18 cellular contexts compared by ENCODE assay signal in the genomic region with DNA sequence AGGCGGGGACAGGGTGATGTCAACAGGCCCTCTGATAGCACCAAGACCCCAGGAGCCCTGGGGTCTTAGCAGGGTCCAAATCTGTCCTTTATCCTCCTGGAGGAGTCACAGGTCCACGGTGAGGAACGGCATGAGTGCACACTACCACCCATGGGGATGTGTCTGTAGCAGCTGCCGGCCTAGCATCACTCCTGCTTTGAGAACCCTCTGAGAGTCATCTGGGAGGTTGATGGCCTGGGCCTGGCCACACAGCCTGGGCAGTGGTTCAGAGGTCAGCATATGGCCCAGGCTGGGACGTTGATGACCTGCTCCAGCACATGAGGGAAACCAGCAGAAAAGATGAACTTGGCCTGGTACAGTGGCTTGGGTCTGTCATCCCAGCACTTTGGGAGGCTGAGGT. TPM values are rescaled to one million over a fixed set of nuclear protein-coding genes. Genes with fewer than 3 reads are reported as not detected.
A peak's percentile ranks its signal among the peaks of the same experiment; 100 is the strongest.
DNase-seq lines count a peak whose midpoint lies in the region; ATAC-seq, FAIRE-seq and TF ChIP-seq lines count a peak whose summit lies in the region.
"Had no signal": no experiment of that assay in that cellular context is flagged by ENCODE, and none has a peak within 500 bp of the region (broad histone marks: within the 10 kb centered on the region; RNA-seq: fewer than 3 reads in every experiment).

No MANE protein-coding gene starts in this region.

- H3K27me3 ChIP-seq in left ventricle myocardium inferior (ENCODE audit: low read depth) (peaks cover 58% of the 10 kb centered on the region), H1 (replicated peaks in 1 of 4; ENCODE audit: control insufficient read depth in 3 of 4, extremely low read depth in 1 of 4, insufficient read depth in 3 of 4, low read length in 3 of 4) (peaks cover 0 to 19% (median 18%) of the 10 kb centered on the region in 4 experiments; a peak in 5 of 7 replicates), neural progenitor cell (peaks cover 43% of the 10 kb centered on the region)

- ATAC-seq in Right ventricle myocardium inferior: no peak
- ATAC-seq: GM12878 had no signal

- H4K8ac ChIP-seq in H1 (ENCODE audit: extremely low read depth, insufficient read depth, low read length): no peak overlapping the region

- peak; percentile 34 for DNase-seq in Right ventricle myocardium inferior (ENCODE audit: missing footprints)
- DNase-seq in left ventricle myocardium inferior: no peak
- DNase-seq in H1 (ENCODE audit: low read depth in 1 of 2, low spot score in 2 of 2): no peak
- no peak for DNase-seq in neural progenitor cell (ENCODE audit: low spot score)
- DNase-seq in progenitor cell of endocrine pancreas (ENCODE audit: low spot score, unreplicated experiment): no peak
- DNase-seq in GM13976 (ENCODE audit: low spot score): no peak
- DNase-seq in NCI-H345 treated with DMSO at 0.1 percent for 48 hours (lab: John Stamatoyannopoulos, UW; ENCODE audit: unreplicated experiment): no peak
- DNase-seq in SHP77 treated with DMSO at 0.1 percent for 48 hours (lab: John Stamatoyannopoulos, UW): no peak
- DNase-seq: 8988T, DMS 273 treated with DMSO at 0.1 percent for 48 hours, DMS53, DND-41, EL, HCEC 1CT had no signal

- H4K20me1 ChIP-seq in H1 (replicated peaks in 1 of 2; ENCODE audit: control insufficient read depth in 1 of 2, insufficient read depth in 2 of 2, low read length in 2 of 2) (peaks cover 15 to 16% of the 10 kb centered on the region in 2 experiments), neural progenitor cell (ENCODE audit: low read depth) (peaks cover 23% of the 10 kb centered on the region)

- peaks cover 14% of the 10 kb centered on the region; the same call in 1 of the 2 replicates for H3K23me2 ChIP-seq in H1 (ENCODE audit: low read depth, low read length)

- peak overlapping the region; percentile 85 for H3K4me3 Mint-ChIP-seq in neural progenitor cell
- H3K4me3 Mint-ChIP-seq in progenitor cell of endocrine pancreas (ENCODE audit: low read depth): no peak overlapping the region

- no peak for TF ChIP-seq POLR2A in H1 (IDR thresholded peaks at IDR 0.05; ENCODE audit: control extremely low read depth in 1 of 2, low read depth in 2 of 2, low read length in 2 of 2)

- no peak overlapping the region for H2AFZ ChIP-seq in H1 (ENCODE audit: low read length)
- H2AFZ ChIP-seq in neural progenitor cell (replicated peaks): no peak overlapping the region

- no peak for TF ChIP-seq EP300 in H1 (IDR thresholded peaks at IDR 0.05; ENCODE audit: borderline replicate concordance in 1 of 2, low read depth in 2 of 2, low read length in 2 of 2)

- no peak overlapping the region for H3K4ac ChIP-seq in H1 (replicated peaks; ENCODE audit: insufficient read length, low read depth, low read length)

- TF ChIP-seq CTCF in left ventricle myocardium inferior (IDR thresholded peaks at IDR 0.05; ENCODE audit: borderline replicate concordance) (no peak), H1 (IDR thresholded peaks at IDR 0.05; ENCODE audit: control extremely low read depth in 1 of 3, insufficient read depth in 1 of 3, low read depth in 1 of 3, low read length in 3 of 3) (no peak), neural progenitor cell (IDR thresholded peaks at IDR 0.05) (no peak), progenitor cell of endocrine pancreas (IDR thresholded peaks at IDR 0.05; ENCODE audit: unreplicated experiment) (no peak), GM13976 (IDR thresholded peaks at IDR 0.05; ENCODE audit: borderline replicate concordance, control extremely low read depth, extremely low read depth, insufficient read depth, missing control alignments) (no peak)

- FAIRE-seq in H1 (lab: Jason Lieb, UNC): no peak
- FAIRE-seq: GM12878, GM19239 had no signal

- no peak overlapping the region for H4K91ac ChIP-seq in H1 (replicated peaks; ENCODE audit: insufficient read length, low read length)

- 0 out of 2 replicates have a peak overlapping the region, but pooled peaks have one; percentile 72 for H2BK20ac ChIP-seq in H1 (ENCODE audit: low read length)

- peaks cover 9% of the 10 kb centered on the region for H3K79me1 ChIP-seq in H1 (ENCODE audit: low read depth, low read length)

- H3K56ac ChIP-seq in H1 (replicated peaks; ENCODE audit: insufficient read length, low read depth, low read length): no peak overlapping the region

- H3K27me3 Mint-ChIP-seq in neural progenitor cell (ENCODE audit: insufficient read depth, low read depth) (peaks cover 21% of the 10 kb centered on the region), progenitor cell of endocrine pancreas (peaks cover 61% of the 10 kb centered on the region)

- no peak overlapping the region for H2AK5ac ChIP-seq in H1 (ENCODE audit: low read depth, low read length)

- no peak overlapping the region for H3K14ac ChIP-seq in H1 (ENCODE audit: insufficient read length)

- H3K9me3 ChIP-seq in left ventricle myocardium inferior (replicated peaks): no peaks in the 10 kb centered on the region
- H3K9me3 ChIP-seq in H1 (ENCODE audit: insufficient read depth in 2 of 2, low read depth in 1 of 2, low read length in 1 of 2): peaks cover 3 to 6% of the 10 kb centered on the region in 2 experiments; a peak in 1 of 4 replicates
- no peaks in the 10 kb centered on the region for H3K9me3 ChIP-seq in neural progenitor cell (ENCODE audit: low read depth)

- in situ Hi-C loops in GM13976 (cut with MboI; ENCODE audit: low sequenced_read_pairs, unreplicated experiment): no loop called here

- no peak for TF ChIP-seq RAD21 in H1 (IDR thresholded peaks at IDR 0.05 in 1 of 2, conservative IDR thresholded peaks at IDR 0.05 in 1 of 2; ENCODE audit: low read depth in 2 of 2, low read length in 2 of 2)

- H2BK12ac ChIP-seq in H1 (ENCODE audit: low read depth, low read length): peak overlapping the region; percentile 68; the same call in 1 of the 2 replicates

- WGBS in H1 (ENCODE audit: extremely low coverage in 1 of 2, insufficient coverage in 1 of 2, insufficient read length in 1 of 2, insufficient replicate concordance in 2 of 2, low coverage in 1 of 2, low lambda C conversion rate in 2 of 2, missing lambda C conversion rate in 1 of 2), 2 experiments: 94% methylated on average over 5 of the region's 5 CpGs; no CpG with 5 or more reads in 1 of the 2 experiments

- H3K18ac ChIP-seq in H1 (ENCODE audit: extremely low read depth, low read length): no peak overlapping the region

- H2BK15ac ChIP-seq in H1 (ENCODE audit: low read length): peak overlapping the region; percentile 81; the same call in 1 of the 2 replicates

- H3K4me1 Mint-ChIP-seq in neural progenitor cell (peaks cover 22% of the 10 kb centered on the region), progenitor cell of endocrine pancreas (ENCODE audit: low read depth) (peaks cover 7% of the 10 kb centered on the region)

- no peak overlapping the region for H3K9ac ChIP-seq in H1 (replicated peaks in 1 of 4; ENCODE audit: extremely low read depth in 1 of 4, low read depth in 3 of 4, low read length in 3 of 4)
- no peak overlapping the region for H3K9ac ChIP-seq in neural progenitor cell
- H3K9ac ChIP-seq: BLaER1 treated with 17β-estradiol and CSF1 and Interleukin-3, amounts not matched to agents 10 nM and 100 nM had no signal

- no peak overlapping the region for H2BK5ac ChIP-seq in H1 (ENCODE audit: low read depth, low read length)

- H3K23ac ChIP-seq in H1 (ENCODE audit: insufficient read length): no peak overlapping the region

- no peak overlapping the region for H4K5ac ChIP-seq in H1 (ENCODE audit: insufficient read length, low read depth, low read length)

- peaks cover 28% of the 10 kb centered on the region for H3F3A ChIP-seq in neural progenitor cell (ENCODE audit: low read depth)

- H3K27ac ChIP-seq in left ventricle myocardium inferior (replicated peaks) (no peak overlapping the region), H1 (ENCODE audit: low read depth, low read length) (no peak overlapping the region), neural progenitor cell (no peak overlapping the region)
- H3K27ac ChIP-seq: BLaER1 treated with 17β-estradiol and CSF1 and Interleukin-3, amounts not matched to agents 10 nM and 100 nM; HL-60 had no signal

- H3K4me2 ChIP-seq in H1 (ENCODE audit: insufficient read depth in 1 of 2, low read depth in 2 of 2, low read length in 2 of 2) (peak overlapping the region in 1 of 2 experiments; percentile 86; a peak in 1 of 4 replicates), neural progenitor cell (no peak overlapping the region)

- H3K4me1 ChIP-seq in left ventricle myocardium inferior (peaks cover 41% of the 10 kb centered on the region), H1 (replicated peaks in 1 of 4; ENCODE audit: control insufficient read depth in 3 of 4, insufficient read depth in 4 of 4, low read length in 3 of 4) (peaks cover 7 to 23% (median 12%) of the 10 kb centered on the region in 4 experiments), neural progenitor cell (peaks cover 23% of the 10 kb centered on the region)

- H3K4me3 ChIP-seq in left ventricle myocardium inferior (no peak overlapping the region), H1 (ENCODE audit: extremely low read depth in 1 of 4, insufficient read depth in 2 of 4, low read depth in 3 of 4, low read length in 4 of 4) (no peak overlapping the region), neural progenitor cell (no peak overlapping the region)
- H3K4me3 ChIP-seq: GM12878 had no signal

- POLR2A ChIA-PET in H1 (lab: Charles Lee; ENCODE audit: partially characterized antibody): interaction anchor here (0.6 to 2.4 kb wide), 4 partner anchors 10 to 138 kb away, joined by 3 to 14 read pairs (median 4); no protein-coding TSS in a partner anchor

- H3K36me3 ChIP-seq in left ventricle myocardium inferior (no peaks in the 10 kb centered on the region), H1 (ENCODE audit: control insufficient read depth in 2 of 4, insufficient read depth in 4 of 4, low read length in 3 of 4) (peaks cover 0 to 3% (median 0%) of the 10 kb centered on the region in 4 experiments; a peak in 1 of 8 replicates), neural progenitor cell (no peaks in the 10 kb centered on the region)
- H3K36me3 ChIP-seq: BLaER1 treated with 17β-estradiol and CSF1 and Interleukin-3, amounts not matched to agents 10 nM and 100 nM had no signal

- CTCF ChIA-PET in H1 (lab: Charles Lee; ENCODE audit: partially characterized antibody): interaction anchor here (0.7 to 2.1 kb wide), 3 partner anchors 24 to 306 kb away, joined by 3 to 5 read pairs (median 3); no protein-coding TSS in a partner anchor

- H2BK120ac ChIP-seq in H1 (replicated peaks; ENCODE audit: low read depth, low read length): no peak overlapping the region

- H3K36me3 Mint-ChIP-seq in neural progenitor cell (no peaks in the 10 kb centered on the region), progenitor cell of endocrine pancreas (ENCODE audit: insufficient read depth) (no peaks in the 10 kb centered on the region)

- intact Hi-C loops in Right ventricle myocardium inferior (cut with DNase I) (no loop called here), left ventricle myocardium inferior (cut with micrococcal nuclease) (no loop called here)

- peaks cover 5 to 31% of the 10 kb centered on the region in 2 experiments; a peak in 2 of 4 replicates for H3K79me2 ChIP-seq in H1 (ENCODE audit: control insufficient read depth in 1 of 2, insufficient read depth in 2 of 2, low read length in 2 of 2)
- peaks cover 19% of the 10 kb centered on the region for H3K79me2 ChIP-seq in neural progenitor cell (ENCODE audit: low read depth)

- H3K27ac Mint-ChIP-seq in neural progenitor cell: no peak overlapping the region
- no peak overlapping the region for H3K27ac Mint-ChIP-seq in progenitor cell of endocrine pancreas

- H3K9me3 Mint-ChIP-seq in neural progenitor cell: peaks cover 4% of the 10 kb centered on the region
- H3K9me3 Mint-ChIP-seq in progenitor cell of endocrine pancreas (ENCODE audit: low read depth): no peaks in the 10 kb centered on the region

RNA-seq across cellular contexts. Expression of a gene that starts 1.8 kb away (rescaled TPM):
- total RNA-seq in Right ventricle myocardium inferior (15.3 TPM), left ventricle myocardium inferior (8.4 TPM), neural progenitor cell (ENCODE audit: low replicate concordance) (18.9 and 20.3 TPM in 2 replicates), progenitor cell of endocrine pancreas (1.7 and 2.7 TPM in 2 replicates)
- 141 and 143 TPM in 2 replicates for total RNA-seq in H1 (2021; fragmentation: NEBNext Ultra II Directional; extraction: Animal tissue kit (Norgen Biotek cat#: 25700))
- polyA plus RNA-seq in H1 (2011; rRNA removed): 83.7 and 90.0 TPM in 2 replicates
- polyA plus RNA-seq in H1 (2011; cell fraction: cytosol; rRNA removed): 101 TPM
- polyA plus RNA-seq in H1 (2011; cell fraction: nucleus; rRNA removed): 136 TPM
- 78.6 to 104 TPM (median 83.3 TPM) in 4 replicates for polyA plus RNA-seq in H1 (2012, experiment 1 of 2)
- polyA plus RNA-seq in H1 (2012, experiment 2 of 2): 47.5 TPM
- 73.7 TPM for polyA plus RNA-seq in H1 (2013, experiment 1 of 2)
- 66.5 TPM for polyA plus RNA-seq in H1 (2013, experiment 2 of 2)
- polyA minus RNA-seq in H1 (2011; rRNA and poly(A)+ RNA removed): 118 and 127 TPM in 2 replicates
- 56.6 TPM for polyA minus RNA-seq in H1 (2011; cell fraction: cytosol; rRNA and poly(A)+ RNA removed)
- polyA minus RNA-seq in H1 (2011; cell fraction: nucleus; rRNA and poly(A)+ RNA removed): 80.8 TPM
